20 cellular contexts compared by ENCODE assay signal in the genomic region with DNA sequence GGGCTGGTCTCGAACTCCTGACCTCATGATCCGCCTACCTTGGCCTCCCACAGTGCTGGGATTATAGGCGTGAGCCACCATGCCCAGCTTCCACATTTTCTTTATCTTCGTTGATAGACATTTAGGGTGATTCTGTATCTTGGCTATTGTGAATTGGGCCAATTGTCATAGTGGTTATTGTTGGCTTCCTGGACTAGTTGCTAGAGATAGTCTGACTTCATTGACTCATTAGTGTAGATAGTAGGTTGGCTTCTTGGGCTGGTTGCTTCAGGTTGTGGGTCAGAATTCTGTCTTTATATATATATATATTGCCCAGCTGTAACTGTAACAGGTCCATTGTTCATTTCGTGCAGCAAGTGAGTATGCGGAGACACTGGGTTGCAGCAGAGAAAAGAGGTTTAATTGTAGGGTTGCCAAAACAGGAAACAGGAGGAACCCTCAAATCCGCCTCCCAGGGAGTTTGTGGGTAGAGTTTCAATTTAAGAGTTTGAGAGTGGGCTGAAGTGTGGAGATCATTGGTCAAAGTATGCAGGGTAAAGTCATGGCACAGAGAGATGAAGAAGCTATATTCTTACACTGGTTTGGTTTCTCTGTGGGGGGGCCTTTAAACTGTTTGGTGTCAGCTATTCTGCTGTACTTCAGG.
DNase-seq lines count a peak whose midpoint lies in the region.
"Had no signal": no experiment of that assay in that cellular context is flagged by ENCODE, and none has a peak within 500 bp of the region (broad histone marks: within the 10 kb centered on the region; RNA-seq: fewer than 3 reads in every experiment).

No MANE protein-coding gene starts in this region.

- DNase-seq in NCI-H1417 (lab: John Stamatoyannopoulos, UW): peak; percentile 2 to 34 (median 8)
- no peak for DNase-seq in NCI-H1417 treated with DMSO at 0.1 percent for 48 hours (lab: John Stamatoyannopoulos, UW)
- peak; percentile 64 for DNase-seq in GF-D8 (lab: John Stamatoyannopoulos, UW)
- DNase-seq in NCI-H69 (lab: John Stamatoyannopoulos, UW): peak; percentile 31
- DNase-seq in DMS153 (lab: John Stamatoyannopoulos, UW): no peak
- no peak for DNase-seq in kidney tubule cell (ENCODE audit: low spot score)
- no peak for DNase-seq in GM19240 (ENCODE audit: insufficient read length, low spot score)
- DNase-seq: activated CD4-positive, alpha-beta T cell treated with anti-CD3 and anti-CD28 coated beads for 48 hours; activated T-cell treated with anti-CD3 and anti-CD28 coated beads, Interleukin-2, amount 50 U/mL, for 4 hours; BE2C; caudate nucleus; effector CD8-positive, alpha-beta T cell; esophagus squamous epithelium; GDM1; left ventricle myocardium superior; NCI-H2029 treated with DMSO at 0.1 percent for 48 hours; NCI-H748 treated with DMSO at 0.1 percent for 48 hours; occipital lobe had no signal

- H3K27ac ChIP-seq in cingulate gyrus (ENCODE audit: low read depth, low read length): peak overlapping the region; percentile 29
- H3K27ac ChIP-seq: 22Rv1, esophagus squamous epithelium had no signal

Comparison
In these comparisons a context has a peak if more than half of its experiments do, and no peak if none do; other contexts are left out.
1. DNase-seq: peak in NCI-H1417 (3 of 3), GF-D8 (single experiment) and NCI-H69 (single experiment); none in NCI-H1417 treated with DMSO at 0.1 percent for 48 hours (single experiment), DMS153 (single experiment), kidney tubule cell (single experiment) and GM19240 (single experiment).